ENCODE assay signal across 30 cellular contexts in genomic region chrX:82782014-82782413, GRCh38.
A peak's percentile ranks its signal among the peaks of the same experiment; 100 is the strongest.
DNase-seq lines count a peak whose midpoint lies in the region; ATAC-seq, FAIRE-seq and TF ChIP-seq lines count a peak whose summit lies in the region.
"Had no signal": no experiment of that assay in that cellular context is flagged by ENCODE, and none has a peak within 500 bp of the region (broad histone marks: within the 10 kb centered on the region; RNA-seq: fewer than 3 reads in every experiment).

No MANE protein-coding gene starts in this region.

- DNase-seq in A549 (ENCODE audit: low read depth in 1 of 2, low spot score in 1 of 2) (no peak), cerebellum (ENCODE audit: low spot score) (no peak), substantia nigra (lab: John Stamatoyannopoulos, UW) (no peak)
- DNase-seq: 8988T; ACHN; AML-193; BE2C; C1 segment of cervical spinal cord; Caco-2; Calu3; CD4-positive, alpha-beta memory T cell; CD4-positive, alpha-beta T cell; CD4-positive, CD25-positive, alpha-beta regulatory T cell; CD8-positive, alpha-beta memory T cell; CD8-positive, alpha-beta T cell; COR-L47; DMS 273 treated with DMSO at 0.1 percent for 48 hours; DMS153; DMS53; DMS79; DMS79 treated with DMSO at 0.1 percent for 48 hours; DND-41; EL had no signal

- H3K4me3 ChIP-seq in A549 = no peak overlapping the region
- H3K4me3 ChIP-seq in HEK293 (ENCODE audit: low read depth, low read length) = no peak overlapping the region
- H3K4me3 ChIP-seq: BLaER1; BLaER1 treated with 17β-estradiol and CSF1 and Interleukin-3, amounts not matched to agents 10 nM and 100 nM had no signal

- CTCF ChIA-PET in A549 (lab: Yijun Ruan, JAX) (no interaction called here), HEK293 (lab: Yijun Ruan, JAX) (no interaction called here)

- 13% methylated on average over 4 of the region's 4 CpGs for WGBS in A549 (ENCODE audit: missing lambda C conversion rate)

- POLR2A ChIA-PET in A549 (lab: Yijun Ruan, JAX) (no interaction called here), HEK293 (lab: Yijun Ruan, JAX) (no interaction called here)

- TF ChIP-seq EP300 in A549 (IDR thresholded peaks at IDR 0.05) = no peak

- TF ChIP-seq POLR2A in A549 (IDR thresholded peaks at IDR 0.05; ENCODE audit: low read length) = no peak

- H3K27ac ChIP-seq in A549 = no peak overlapping the region
- H3K27ac ChIP-seq in HEK293 (ENCODE audit: extremely low read depth, low read depth, low read length) = no peak overlapping the region
- H3K27ac ChIP-seq in substantia nigra (ENCODE audit: low read depth, low read length, poor library complexity, severe bottlenecking) = no peak overlapping the region
- H3K27ac ChIP-seq: 22Rv1; BLaER1; BLaER1 treated with 17β-estradiol and CSF1 and Interleukin-3, amounts not matched to agents 10 nM and 100 nM; C4-2B had no signal

- no peak overlapping the region for H3K4me2 ChIP-seq in A549
- H3K4me2 ChIP-seq: BLaER1; BLaER1 treated with 17β-estradiol and CSF1 and Interleukin-3, amounts not matched to agents 10 nM and 100 nM had no signal

- H3K36me3 ChIP-seq in HEK293 (ENCODE audit: control insufficient read depth in 2 of 2, insufficient read depth in 1 of 2, low read length in 2 of 2) = no peaks in the 10 kb centered on the region
- H3K36me3 ChIP-seq: BE2C; BLaER1; BLaER1 treated with 17β-estradiol and CSF1 and Interleukin-3, amounts not matched to agents 10 nM and 100 nM had no signal

- H3K9me3 ChIP-seq in A549 (no peaks in the 10 kb centered on the region; the same call in 2 of the 3 replicates), HEK293 (ENCODE audit: control insufficient read depth, insufficient read depth, low read depth, low read length) (peaks cover 5% of the 10 kb centered on the region)
- H3K9me3 ChIP-seq: BE2C, Caco-2 had no signal

- no peak for TF ChIP-seq RAD21 in A549 (conservative IDR thresholded peaks at IDR 0.05 in 1 of 2, IDR thresholded peaks at IDR 0.05 in 1 of 2)

- no peak for FAIRE-seq in A549 (lab: Jason Lieb, UNC)
- FAIRE-seq: A204.1, D721Med had no signal

- no peak for ATAC-seq in A549
- ATAC-seq: CD8-positive, alpha-beta T cell had no signal

- H3K4me1 ChIP-seq in A549 (no peaks in the 10 kb centered on the region), HEK293 (ENCODE audit: control insufficient read depth, insufficient read depth, low read length) (no peaks in the 10 kb centered on the region)
- H3K4me1 ChIP-seq: BE2C; BLaER1; BLaER1 treated with 17β-estradiol and CSF1 and Interleukin-3, amounts not matched to agents 10 nM and 100 nM; Caco-2 had no signal

- no peak for TF ChIP-seq CTCF in A549 (IDR thresholded peaks at IDR 0.05)
- no peak for TF ChIP-seq CTCF in HEK293 (tag by site-specific recombination; IDR thresholded peaks at IDR 0.05)

TF ChIP-seq in A549, 52 proteins besides CTCF, POLR2A, EP300 and RAD21:
- TF ChIP-seq ZFP36 (IDR thresholded peaks at IDR 0.05; ENCODE audit: borderline replicate concordance, partially characterized antibody) = peak; percentile 60
- no peak for TF ChIP-seq ZC3H11A (IDR thresholded peaks at IDR 0.05)
- TF ChIP-seq USF2 (IDR thresholded peaks at IDR 0.05) = no peak
- no peak for TF ChIP-seq CHD2 (IDR thresholded peaks at IDR 0.05; ENCODE audit: low read length, partially characterized antibody)

TF ChIP-seq in HEK293, 187 proteins besides CTCF, POLR2A, EP300 and RAD21:
- TF ChIP-seq ZNF585B (tag by site-specific recombination; IDR thresholded peaks at IDR 0.05) = peak; percentile 93
- no peak for TF ChIP-seq ZSCAN30 (tag by site-specific recombination; IDR thresholded peaks at IDR 0.05)
